In the genomic region with DNA sequence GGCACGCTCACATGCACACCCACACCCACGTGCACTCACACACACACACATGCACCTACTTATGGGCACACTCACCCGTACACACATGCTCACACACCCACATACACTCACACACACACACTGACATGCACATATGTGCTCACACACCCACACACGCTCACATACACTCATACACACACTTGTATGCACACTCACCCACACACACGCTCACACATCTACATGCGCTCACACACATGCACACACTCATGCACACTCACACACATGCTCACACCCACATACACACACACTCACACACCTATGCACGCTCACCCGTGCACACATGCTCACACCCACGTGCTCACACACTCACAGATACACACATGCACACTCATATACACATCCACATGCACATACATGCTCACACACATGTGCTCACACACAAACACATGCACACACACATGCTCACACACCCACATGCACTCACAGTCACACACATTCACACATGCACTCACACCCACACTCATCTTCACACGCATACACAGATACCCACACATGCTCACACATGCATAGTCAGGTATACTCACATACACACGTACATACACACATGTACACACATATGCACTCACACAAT, we compare ENCODE assay signal across 24 cellular contexts.
"Had no signal": no experiment of that assay in that cellular context is flagged by ENCODE, and none has a peak within 500 bp of the region (broad histone marks: within the 10 kb centered on the region; RNA-seq: fewer than 3 reads in every experiment).

No MANE protein-coding gene starts in this region.

- H3K27ac ChIP-seq: ascending aorta, breast epithelium, esophagus squamous epithelium, hepatocyte, left lung, ovary, testis, upper lobe of left lung, WERI-Rb-1 had no signal

- ATAC-seq: activated T-cell treated with anti-CD3 and anti-CD28 coated beads, Interleukin-2, amount 50 U/mL, for 72 hours; mucosa of descending colon; sciatic nerve; stimulated activated memory B cell treated with anti-CD40 and anti-IgM and Interleukin-4, amounts not matched to agents 10 μg/mL and 1 μg/mL and 100 μg/mL, for 72 hours had no signal

- H3K9me3 ChIP-seq: ascending aorta, breast epithelium, esophagus squamous epithelium, left lung, mucosa of descending colon, ovary, testis, upper lobe of left lung had no signal

- H3K79me2 ChIP-seq: hepatocyte had no signal

- H3K36me3 Mint-ChIP-seq: activated naive CD4-positive, alpha-beta T cell treated with anti-CD3 and anti-CD28 coated beads, Interleukin-2, amount 50 U/mL, for 24 hours; memory B cell; naive B cell; stimulated activated memory B cell treated with anti-CD40 and anti-IgM and Interleukin-4, amounts not matched to agents 10 μg/mL and 1 μg/mL and 100 μg/mL, for 72 hours had no signal

- H3K4me1 Mint-ChIP-seq: activated naive CD4-positive, alpha-beta T cell treated with anti-CD3 and anti-CD28 coated beads, Interleukin-2, amount 50 U/mL, for 24 hours; memory B cell; naive B cell; stimulated activated memory B cell treated with anti-CD40 and anti-IgM and Interleukin-4, amounts not matched to agents 10 μg/mL and 1 μg/mL and 100 μg/mL, for 72 hours had no signal

- H3K36me3 ChIP-seq: ascending aorta, breast epithelium, esophagus squamous epithelium, left lung, ovary, upper lobe of left lung, WERI-Rb-1 had no signal

- H3K4me1 ChIP-seq: ascending aorta, breast epithelium, esophagus squamous epithelium, left lung, testis had no signal

- H3K4me3 Mint-ChIP-seq: activated naive CD4-positive, alpha-beta T cell treated with anti-CD3 and anti-CD28 coated beads, Interleukin-2, amount 50 U/mL, for 24 hours; activated T-cell treated with anti-CD3 and anti-CD28 coated beads, Interleukin-2, amount 50 U/mL, for 72 hours; memory B cell; naive B cell; stimulated activated memory B cell treated with anti-CD40 and anti-IgM and Interleukin-4, amounts not matched to agents 10 μg/mL and 1 μg/mL and 100 μg/mL, for 72 hours had no signal

- H3K9me3 Mint-ChIP-seq: activated naive CD4-positive, alpha-beta T cell treated with anti-CD3 and anti-CD28 coated beads, Interleukin-2, amount 50 U/mL, for 24 hours; activated T-cell treated with anti-CD3 and anti-CD28 coated beads, Interleukin-2, amount 50 U/mL, for 72 hours; memory B cell; naive B cell; stimulated activated memory B cell treated with anti-CD40 and anti-IgM and Interleukin-4, amounts not matched to agents 10 μg/mL and 1 μg/mL and 100 μg/mL, for 72 hours had no signal

- DNase-seq: activated CD4-positive, alpha-beta T cell treated with anti-CD3 and anti-CD28 coated beads, Interleukin-2, amount 50 U/mL, for 4 hours; activated effector memory CD4-positive, alpha-beta T cell treated with anti-CD3 and anti-CD28 coated beads, Interleukin-2, amount 50 U/mL, for 16 hours; activated T-cell treated with anti-CD3 and anti-CD28 coated beads, Interleukin-2, amount 50 U/mL, for 72 hours; dermis blood vessel endothelial cell; effector memory CD4-positive, alpha-beta T cell; esophagus squamous epithelium; islet precursor cell; left lung; naive B cell; ovary; stimulated activated CD4-positive, alpha-beta T cell treated with anti-CD3 and anti-CD28 coated beads, Interleukin-4, amount 100 ng/mL, for 4 hours; SW 1271; T-helper 2 cell; testis; WERI-Rb-1 had no signal

- H3K27me3 ChIP-seq: ascending aorta, hepatocyte, ovary, testis, upper lobe of left lung had no signal

- H3K27ac Mint-ChIP-seq: activated naive CD4-positive, alpha-beta T cell treated with anti-CD3 and anti-CD28 coated beads, Interleukin-2, amount 50 U/mL, for 24 hours; activated T-cell treated with anti-CD3 and anti-CD28 coated beads, Interleukin-2, amount 50 U/mL, for 72 hours; memory B cell; naive B cell; stimulated activated memory B cell treated with anti-CD40 and anti-IgM and Interleukin-4, amounts not matched to agents 10 μg/mL and 1 μg/mL and 100 μg/mL, for 72 hours had no signal

- H3K4me2 ChIP-seq: hepatocyte had no signal

- H2AFZ ChIP-seq: hepatocyte had no signal

- H3K4me3 ChIP-seq: ascending aorta, breast epithelium, esophagus squamous epithelium, hepatocyte, left lung, mucosa of descending colon, ovary, testis, upper lobe of left lung had no signal
